Comparison of ENCODE assay signal across 8 cellular contexts in the genomic region with DNA sequence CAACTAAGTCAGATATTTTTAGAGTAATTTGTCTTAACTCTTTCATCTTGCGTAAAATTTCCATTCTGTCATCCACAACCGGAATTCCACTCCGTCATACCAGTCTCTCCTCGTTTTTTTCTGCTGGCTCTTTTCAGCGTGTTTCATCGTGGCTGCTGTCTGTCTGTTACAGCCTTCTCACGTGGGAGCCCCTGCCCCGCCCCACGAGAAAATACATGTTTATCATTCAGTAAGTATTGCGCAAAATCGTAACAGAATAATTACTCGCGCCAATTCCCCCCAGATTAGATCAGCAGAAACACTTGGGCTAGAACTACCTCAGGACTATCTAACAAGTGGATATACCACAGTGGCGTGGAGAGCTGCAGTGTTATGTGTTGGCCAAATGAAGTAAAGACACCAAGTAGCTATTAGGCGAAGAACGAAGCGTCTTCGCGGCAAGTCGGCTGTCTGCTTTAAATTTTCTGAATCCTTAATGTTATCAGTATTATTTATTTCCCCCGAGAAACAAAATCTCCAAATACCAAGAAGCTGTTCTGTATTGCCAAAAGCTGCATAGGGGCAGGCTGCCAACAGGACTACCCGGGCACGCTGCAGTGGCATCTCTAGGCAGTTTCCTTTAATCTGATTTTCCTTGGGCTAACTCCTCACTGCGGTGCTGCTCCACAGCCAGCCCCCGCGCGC. TPM values are rescaled to one million over a fixed set of nuclear protein-coding genes. Genes with fewer than 3 reads are reported as not detected.
DNase-seq lines count a peak whose midpoint lies in the region; FAIRE-seq and TF ChIP-seq lines count a peak whose summit lies in the region.

No MANE protein-coding gene starts in this region.

- H3K9me3 ChIP-seq in HUES6 (ENCODE audit: control insufficient read depth, insufficient read depth, low read depth, low read length) (no peaks in the 10 kb centered on the region), breast epithelium (no peaks in the 10 kb centered on the region)

- peak overlapping the region; percentile 87 for H3K4me3 ChIP-seq in HUES6 (ENCODE audit: low read depth, low read length)
- H3K4me3 ChIP-seq in breast epithelium, result peak overlapping the region; percentile 73 to 84 (median 82)
- H3K4me3 ChIP-seq in kidney epithelial cell (ENCODE audit: low read depth, low read length), result peak overlapping the region; percentile 84

- no peak for FAIRE-seq in GM19239 (lab: Jason Lieb, UNC)

- no peaks in the 10 kb centered on the region for H3K27me3 ChIP-seq in HUES6 (ENCODE audit: control insufficient read depth, insufficient read depth, low read length)
- no peaks in the 10 kb centered on the region for H3K27me3 ChIP-seq in breast epithelium
- H3K27me3 ChIP-seq in kidney epithelial cell (ENCODE audit: control insufficient read depth, insufficient read depth, low read length), result no peaks in the 10 kb centered on the region

- intact Hi-C loops in breast epithelium (cut with DNase I; ENCODE audit: low total_unique reads), result no loop called here
- intact Hi-C loops in posterior vena cava (cut with DNase I), result no loop called here

- H3K36me3 ChIP-seq in HUES6 (ENCODE audit: control insufficient read depth, insufficient read depth, low read length) (no peaks in the 10 kb centered on the region), breast epithelium (no peaks in the 10 kb centered on the region), kidney epithelial cell (ENCODE audit: control insufficient read depth, insufficient read depth, low read length) (no peaks in the 10 kb centered on the region)

- H3K4me1 ChIP-seq in HUES6 (ENCODE audit: control insufficient read depth, insufficient read depth, low read length) (peaks cover 20% of the 10 kb centered on the region), breast epithelium (no peaks in the 10 kb centered on the region)

- DNase-seq in AG20443 (ENCODE audit: low spot score) (peak; percentile 69), GM19239 (ENCODE audit: insufficient read length, low spot score) (peak; percentile 9), T-helper 2 cell (peak in 4 of 5 experiments; percentile 16 to 51 (median 26)), breast epithelium (ENCODE audit: low spot score in 2 of 2) (peak in 1 of 2 donors; percentile 51), kidney epithelial cell (ENCODE audit: low read depth) (no peak), posterior vena cava (ENCODE audit: low spot score) (no peak)
- peak; percentile 35 to 40 for DNase-seq in stimulated activated CD4-positive, alpha-beta T cell treated with anti-CD3 and anti-CD28 coated beads, Interleukin-15, amount 100 ng/mL, for 48 hours (ENCODE audit: low read depth in 2 of 2)

- H3K9ac ChIP-seq in HUES6 (ENCODE audit: low read length), result peak overlapping the region; percentile 65

- TF ChIP-seq POLR2A in breast epithelium (IDR thresholded peaks at IDR 0.05), result no peak

- H3K27ac ChIP-seq in HUES6 (ENCODE audit: low read depth, low read length) (0 out of 2 replicates have a peak overlapping the region, but pooled peaks have one; percentile 87), breast epithelium (peak overlapping the region; percentile 82 to 93)

- TF ChIP-seq CTCF in breast epithelium (IDR thresholded peaks at IDR 0.05), result no peak
- TF ChIP-seq CTCF in kidney epithelial cell (IDR thresholded peaks at IDR 0.05; ENCODE audit: insufficient read depth, low read length, poor library complexity, severe bottlenecking), result no peak

RNA-seq across cellular contexts. Expression of a gene that starts 0.6 kb away (rescaled TPM):
- total RNA-seq in breast epithelium, result 10 to 100 TPM; 23.4 to 48.1 (median 36.7) TPM
- total RNA-seq in kidney epithelial cell, result 42.4 and 62.9 TPM in 2 replicates
- total RNA-seq in posterior vena cava, result 10 to 100 TPM; 26.3 to 26.8 TPM

Comparison
In these comparisons a context has a peak if more than half of its experiments do, and no peak if none do; other contexts are left out.
1. DNase-seq: peak in AG20443 (single experiment), GM19239 (single experiment), T-helper 2 cell (4 of 5) and stimulated activated CD4-positive, alpha-beta T cell treated with anti-CD3 and anti-CD28 coated beads, Interleukin-15, amount 100 ng/mL, for 48 hours (2 of 2); none in kidney epithelial cell (single experiment) and posterior vena cava (single experiment).
2. Peak in every context shown above with its lines, with median percentiles within 50 percentile points of each other: H3K4me3 ChIP-seq.